10 cellular contexts compared by ENCODE assay signal in genomic region chr2:202149155-202149762, GRCh38.
A peak's percentile ranks its signal among the peaks of the same experiment; 100 is the strongest.
DNase-seq lines count a peak whose midpoint lies in the region; ATAC-seq and TF ChIP-seq lines count a peak whose summit lies in the region.
"Had no signal": no experiment of that assay in that cellular context is flagged by ENCODE, and none has a peak within 500 bp of the region (broad histone marks: within the 10 kb centered on the region; RNA-seq: fewer than 3 reads in every experiment).

No MANE protein-coding gene starts in this region.

- no peaks in the 10 kb centered on the region for H3K36me3 ChIP-seq in thoracic aorta

- peak overlapping the region; percentile 2 for H3K4me3 ChIP-seq in thoracic aorta

- no peak for TF ChIP-seq CTCF in thoracic aorta (IDR thresholded peaks at IDR 0.05)

- no peak for ATAC-seq in thoracic aorta (ENCODE audit: insufficient number of reproducible peaks, low FRiP score, low read depth)
- no peak for ATAC-seq in GM19023 (IDR thresholded peaks at IDR 0.05; ENCODE audit: unreplicated experiment)

- intact Hi-C loops in activated T-helper 1 cell treated with anti-CD3 and anti-CD28 coated beads, Interleukin-12 subunit alpha, Interleukin-12 subunit beta, Interleukin-2, Interleukin-4 antibody, amounts not matched to agents 30 ng/mL and 10 ng/mL and 1 ng/mL, durations not matched to agents 14 hours and 24 hours and 36 hours (cut with micrococcal nuclease) = no loop called here

- no peak overlapping the region for H3K4me3 Mint-ChIP-seq in activated T-helper 1 cell treated with anti-CD3 and anti-CD28 coated beads, Interleukin-12 subunit alpha, Interleukin-12 subunit beta, Interleukin-2, Interleukin-4 antibody, amounts not matched to agents 30 ng/mL and 10 ng/mL and 1 ng/mL, durations not matched to agents 14 hours and 24 hours and 36 hours

- peaks cover 0 to 11% of the 10 kb centered on the region in 2 donors for H3K4me1 ChIP-seq in thoracic aorta (ENCODE audit: control insufficient read depth in 1 of 2, low read depth in 2 of 2)

- H3K36me3 Mint-ChIP-seq in activated T-helper 1 cell treated with anti-CD3 and anti-CD28 coated beads, Interleukin-12 subunit alpha, Interleukin-12 subunit beta, Interleukin-2, Interleukin-4 antibody, amounts not matched to agents 30 ng/mL and 10 ng/mL and 1 ng/mL, durations not matched to agents 14 hours and 24 hours and 36 hours (ENCODE audit: low read depth) = no peaks in the 10 kb centered on the region

- H3K9me3 ChIP-seq in thoracic aorta = no peaks in the 10 kb centered on the region

- no peaks in the 10 kb centered on the region for H3K9me3 Mint-ChIP-seq in activated T-helper 1 cell treated with anti-CD3 and anti-CD28 coated beads, Interleukin-12 subunit alpha, Interleukin-12 subunit beta, Interleukin-2, Interleukin-4 antibody, amounts not matched to agents 30 ng/mL and 10 ng/mL and 1 ng/mL, durations not matched to agents 14 hours and 24 hours and 36 hours
- H3K9me3 Mint-ChIP-seq: activated T-helper 2 cell treated with anti-CD3 and anti-CD28 coated beads, Interferon-gamma antibody, Interleukin-2, Interleukin-4, amounts not matched to agents 10 μg/mL and 5 μg/mL and 100 μg/mL, durations not matched to agents 14 hours and 24 hours and 36 hours had no signal

- H3K27ac Mint-ChIP-seq in activated T-helper 1 cell treated with anti-CD3 and anti-CD28 coated beads, Interleukin-12 subunit alpha, Interleukin-12 subunit beta, Interleukin-2, Interleukin-4 antibody, amounts not matched to agents 30 ng/mL and 10 ng/mL and 1 ng/mL, durations not matched to agents 14 hours and 24 hours and 36 hours = no peak overlapping the region
- H3K27ac Mint-ChIP-seq: activated T-helper 2 cell treated with anti-CD3 and anti-CD28 coated beads, Interferon-gamma antibody, Interleukin-2, Interleukin-4, amounts not matched to agents 10 μg/mL and 5 μg/mL and 100 μg/mL, durations not matched to agents 14 hours and 24 hours and 36 hours had no signal

- H3K27me3 ChIP-seq in thoracic aorta (replicated peaks; ENCODE audit: insufficient read depth) = no peaks in the 10 kb centered on the region

- peaks cover 9% of the 10 kb centered on the region for H3K27me3 Mint-ChIP-seq in activated T-helper 1 cell treated with anti-CD3 and anti-CD28 coated beads, Interleukin-12 subunit alpha, Interleukin-12 subunit beta, Interleukin-2, Interleukin-4 antibody, amounts not matched to agents 30 ng/mL and 10 ng/mL and 1 ng/mL, durations not matched to agents 14 hours and 24 hours and 36 hours (ENCODE audit: insufficient read depth)

- H3K4me1 Mint-ChIP-seq in activated T-helper 1 cell treated with anti-CD3 and anti-CD28 coated beads, Interleukin-12 subunit alpha, Interleukin-12 subunit beta, Interleukin-2, Interleukin-4 antibody, amounts not matched to agents 30 ng/mL and 10 ng/mL and 1 ng/mL, durations not matched to agents 14 hours and 24 hours and 36 hours (ENCODE audit: low read depth) = no peaks in the 10 kb centered on the region

- DNase-seq in NCI-H2227 (lab: John Stamatoyannopoulos, UW; ENCODE audit: unreplicated experiment) (peak; percentile 45), fibroblast of gingiva (ENCODE audit: low read depth) (peak; percentile 58), middle frontal gyrus (ENCODE audit: extremely low spot score, low spot score) (peak; percentile 29), thoracic aorta (ENCODE audit: low spot score) (no peak), EL (no peak), ureter (ENCODE audit: low spot score) (no peak)
- DNase-seq in activated T-helper 1 cell treated with anti-CD3 and anti-CD28 coated beads, Interleukin-12 subunit alpha, Interleukin-12 subunit beta, Interleukin-2, Interleukin-4 antibody, amounts not matched to agents 30 ng/mL and 10 ng/mL and 1 ng/mL, durations not matched to agents 14 hours and 24 hours and 36 hours (ENCODE audit: low spot score) = no peak
- DNase-seq: NCI-H510A treated with DMSO at 0.1 percent for 48 hours had no signal

- H3K27ac ChIP-seq in thoracic aorta = no peak overlapping the region

Comparison
In these comparisons a context has a peak if more than half of its experiments do, and no peak if none do; other contexts are left out.
1. DNase-seq: peak in NCI-H2227 (single experiment), fibroblast of gingiva (single experiment) and middle frontal gyrus (single experiment); none in thoracic aorta (single experiment), EL (single experiment), activated T-helper 1 cell treated with anti-CD3 and anti-CD28 coated beads, Interleukin-12 subunit alpha, Interleukin-12 subunit beta, Interleukin-2, Interleukin-4 antibody, amounts not matched to agents 30 ng/mL and 10 ng/mL and 1 ng/mL, durations not matched to agents 14 hours and 24 hours and 36 hours (single experiment) and ureter (single experiment).